In genomic region chr9:91761362-91761761, GRCh38 we compare ENCODE assay signal across 21 cellular contexts.
"Had no signal": no experiment of that assay in that cellular context is flagged by ENCODE, and none has a peak within 500 bp of the region (broad histone marks: within the 10 kb centered on the region; RNA-seq: fewer than 3 reads in every experiment).

No MANE protein-coding gene starts in this region.

- ATAC-seq: activated T-helper 17 cell treated with anti-CD3 and anti-CD28 coated beads, Interleukin-2, amount 50 U/mL, for 72 hours; effector memory CD8-positive, alpha-beta T cell; left ventricle myocardium superior; naive thymus-derived CD4-positive, alpha-beta T cell; right lobe of liver; stimulated activated memory B cell treated with anti-CD40 and anti-IgM and Interleukin-4, amounts not matched to agents 10 μg/mL and 1 μg/mL and 100 μg/mL, for 72 hours had no signal

- H3K27me3 ChIP-seq: neural progenitor cell, right lobe of liver, testis, upper lobe of left lung had no signal

- H3K9me3 ChIP-seq: prostate gland, right lobe of liver, testis had no signal

- H3K36me3 ChIP-seq: neural progenitor cell, prostate gland, right lobe of liver, upper lobe of left lung had no signal

- H3K4me1 ChIP-seq: neural progenitor cell, prostate gland, right lobe of liver, testis, upper lobe of left lung had no signal

- H3K9ac ChIP-seq: neural progenitor cell had no signal

- H3K4me2 ChIP-seq: neural progenitor cell had no signal

- H3K27ac ChIP-seq: neural progenitor cell, prostate gland, right lobe of liver, testis, upper lobe of left lung had no signal

- H3K4me3 ChIP-seq: neural progenitor cell, prostate gland, right lobe of liver, testis, upper lobe of left lung had no signal

- DNase-seq: activated B cell treated with CpG ODN at 0.5 μM for 24 hours; activated CD4-positive, alpha-beta memory T cell treated with anti-CD3 and anti-CD28 coated beads for 36 hours; activated CD4-positive, alpha-beta T cell treated with anti-CD3 and anti-CD28 coated beads for 4 hours; activated naive CD4-positive, alpha-beta T cell; activated naive CD8-positive, alpha-beta T cell treated with anti-CD3 and anti-CD28 coated beads, Interleukin-2, amount 10 ng/mL, durations not matched to agents 7 days and 5 days; activated T-cell treated with anti-CD3 and anti-CD28 coated beads for 4 hours; amygdala; effector memory CD8-positive, alpha-beta T cell; foreskin melanocyte; glutamatergic neuron; hypothalamus; left ventricle myocardium superior; naive thymus-derived CD4-positive, alpha-beta T cell; right lobe of liver; stimulated activated CD4-positive, alpha-beta T cell treated with anti-CD3 and anti-CD28 coated beads, Interleukin-4, amount 100 ng/mL, for 4 hours; testis; upper lobe of left lung had no signal

- H2AFZ ChIP-seq: neural progenitor cell had no signal
